16 cellular contexts compared by ENCODE assay signal in the genomic region with DNA sequence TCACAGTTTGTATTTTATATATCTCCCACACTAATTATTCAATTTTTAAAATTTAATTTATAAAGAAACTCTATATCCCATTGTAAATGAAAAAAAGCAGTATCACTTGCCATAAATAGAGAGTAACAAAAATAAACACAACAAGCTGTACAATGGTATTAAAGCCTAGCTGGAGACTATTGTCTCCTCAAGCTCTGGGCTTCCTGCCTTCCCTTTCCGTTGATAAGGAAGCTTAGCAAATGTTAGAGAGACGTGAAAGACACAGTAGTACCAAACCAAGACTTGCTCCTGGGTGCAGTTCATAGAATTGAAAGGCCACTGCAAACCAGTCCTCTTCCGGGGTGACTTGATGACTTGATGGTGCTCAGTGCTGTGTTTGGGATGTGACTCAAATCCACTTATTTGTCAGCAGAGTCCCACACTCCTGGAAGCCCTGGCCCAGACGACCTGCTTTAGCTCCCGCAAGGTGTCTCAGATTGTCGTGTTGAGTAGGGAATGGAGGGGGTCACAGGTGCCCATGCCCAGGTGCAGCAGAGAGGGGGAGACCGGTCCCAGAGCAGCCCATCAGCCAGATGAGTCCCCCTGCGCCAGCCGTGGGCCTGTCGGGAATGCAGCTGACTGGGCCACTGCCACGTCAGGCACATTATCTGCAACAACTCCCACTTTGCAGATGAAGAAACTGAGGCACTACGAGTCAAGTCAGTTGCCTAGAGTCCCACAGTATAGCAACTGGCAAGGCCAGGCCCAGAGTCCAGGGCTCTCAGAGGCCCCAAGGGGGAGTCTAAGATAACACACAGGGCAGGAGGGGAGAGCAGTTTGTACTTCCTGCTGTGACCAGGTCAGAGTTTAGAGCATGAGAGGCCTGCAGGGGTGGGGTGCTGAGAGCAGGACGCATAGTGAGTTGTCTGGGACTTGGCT. TPM values are rescaled to one million over a fixed set of nuclear protein-coding genes. Genes with fewer than 3 reads are reported as not detected.
DNase-seq lines count a peak whose midpoint lies in the region; ATAC-seq, FAIRE-seq and TF ChIP-seq lines count a peak whose summit lies in the region.
"Had no signal": no experiment of that assay in that cellular context is flagged by ENCODE, and none has a peak within 500 bp of the region (broad histone marks: within the 10 kb centered on the region; RNA-seq: fewer than 3 reads in every experiment).

No MANE protein-coding gene starts in this region.

- peak overlapping the region; percentile 31 for H3K4me2 ChIP-seq in HepG2 (ENCODE audit: low read depth, low read length)

- no peak overlapping the region for H2AFZ ChIP-seq in HepG2 (ENCODE audit: low read length)

- TF ChIP-seq POLR2A in HepG2 (IDR thresholded peaks at IDR 0.05; ENCODE audit: insufficient read depth in 1 of 2, low read depth in 2 of 2, low read length in 2 of 2), result no peak

- DNase-seq in activated CD8-positive, alpha-beta memory T cell treated with anti-CD3 and anti-CD28 coated beads, Interleukin-2, amount 50 U/mL, for 48 hours, result peak; percentile 38
- no peak for DNase-seq in activated CD8-positive, alpha-beta memory T cell treated with anti-CD3 and anti-CD28 coated beads for 24 hours
- DNase-seq in HepG2 (ENCODE audit: low spot score), result no peak
- no peak for DNase-seq in substantia nigra (lab: John Stamatoyannopoulos, UW)
- no peak for DNase-seq in T-helper 1 cell
- no peak for DNase-seq in mucosa of descending colon
- no peak for DNase-seq in activated CD8-positive, alpha-beta T cell treated with anti-CD3 and anti-CD28 coated beads for 36 hours
- DNase-seq: central memory CD4-positive, alpha-beta T cell; kidney; NCI-H2107; nephron progenitor cell; SIG-M5; stimulated activated naive B cell treated with anti-CD40 and anti-IgM and Interleukin-4, amounts not matched to agents 10 μg/mL and 1 μg/mL and 100 μg/mL, for 72 hours; uterus had no signal

- ATAC-seq in HepG2 (peak; percentile 37), mucosa of descending colon (no peak)
- no peak for ATAC-seq in activated CD8-positive, alpha-beta T cell treated with anti-CD3 and anti-CD28 coated beads for 36 hours
- ATAC-seq: stimulated activated naive B cell treated with anti-CD40 and anti-IgM and Interleukin-4, amounts not matched to agents 10 μg/mL and 1 μg/mL and 100 μg/mL, for 72 hours had no signal

- no peaks in the 10 kb centered on the region for H4K20me1 ChIP-seq in HepG2 (ENCODE audit: insufficient read depth, low read length)

- CTCF ChIA-PET in HepG2 (lab: Yijun Ruan, JAX; ENCODE audit: low intra/inter-chr PET ratio, low total read pairs), result no interaction called here
- CTCF ChIA-PET in activated CD8-positive, alpha-beta T cell treated with anti-CD3 and anti-CD28 coated beads for 36 hours (lab: Charles Lee), result interaction anchor here (1.0 to 2.1 kb wide), 3 partner anchors 10 to 62 kb away, joined by 3 to 12 read pairs (median 3); no protein-coding TSS in a partner anchor

- 81% methylated on average over 13 of the region's 13 CpGs for WGBS in HepG2 (ENCODE audit: low lambda C conversion rate)

- H3K27me3 ChIP-seq in HepG2 (ENCODE audit: control insufficient read depth in 1 of 2, insufficient read depth in 2 of 2, low read length in 2 of 2), result no peaks in the 10 kb centered on the region
- H3K27me3 ChIP-seq: uterus had no signal

- H3K27me3 Mint-ChIP-seq in activated CD8-positive, alpha-beta T cell treated with anti-CD3 and anti-CD28 coated beads for 36 hours, result no peaks in the 10 kb centered on the region
- H3K27me3 Mint-ChIP-seq: stimulated activated naive B cell treated with anti-CD40 and anti-IgM and Interleukin-4, amounts not matched to agents 10 μg/mL and 1 μg/mL and 100 μg/mL, for 72 hours had no signal

- H3K27ac Mint-ChIP-seq in activated CD8-positive, alpha-beta T cell treated with anti-CD3 and anti-CD28 coated beads for 36 hours, result no peak overlapping the region
- H3K27ac Mint-ChIP-seq: nephron progenitor cell; stimulated activated naive B cell treated with anti-CD40 and anti-IgM and Interleukin-4, amounts not matched to agents 10 μg/mL and 1 μg/mL and 100 μg/mL, for 72 hours had no signal

- H3K79me2 ChIP-seq in HepG2 (ENCODE audit: insufficient read depth, low read length), result no peaks in the 10 kb centered on the region

- peaks cover 5% of the 10 kb centered on the region for H3K36me3 Mint-ChIP-seq in activated CD8-positive, alpha-beta T cell treated with anti-CD3 and anti-CD28 coated beads for 36 hours (ENCODE audit: low read depth)

- H3K9me3 Mint-ChIP-seq in activated CD8-positive, alpha-beta T cell treated with anti-CD3 and anti-CD28 coated beads for 36 hours, result no peaks in the 10 kb centered on the region
- H3K9me3 Mint-ChIP-seq: nephron progenitor cell; stimulated activated naive B cell treated with anti-CD40 and anti-IgM and Interleukin-4, amounts not matched to agents 10 μg/mL and 1 μg/mL and 100 μg/mL, for 72 hours had no signal

- H3K4me3 Mint-ChIP-seq in activated CD8-positive, alpha-beta T cell treated with anti-CD3 and anti-CD28 coated beads for 36 hours, result no peak overlapping the region
- H3K4me3 Mint-ChIP-seq: nephron progenitor cell; stimulated activated naive B cell treated with anti-CD40 and anti-IgM and Interleukin-4, amounts not matched to agents 10 μg/mL and 1 μg/mL and 100 μg/mL, for 72 hours had no signal

- H3K4me3 ChIP-seq in HepG2 (replicated peaks in 1 of 3; ENCODE audit: insufficient read depth in 1 of 3, low read depth in 2 of 3, low read length in 3 of 3) (no peak overlapping the region; a peak in 1 of 6 replicates), mucosa of descending colon (no peak overlapping the region)
- H3K4me3 ChIP-seq: uterus had no signal

- POLR2A ChIA-PET in HepG2 (lab: Yijun Ruan, JAX), result no interaction called here
- POLR2A ChIA-PET in activated CD8-positive, alpha-beta T cell treated with anti-CD3 and anti-CD28 coated beads for 36 hours (lab: Charles Lee), result interaction anchor here (0.9 to 1.2 kb wide), 4 partner anchors 9 to 156 kb away, joined by 3 to 4 read pairs (median 3); partner anchors contain the start of genes CPNE2 and NLRC5

- in situ Hi-C loops in HepG2 (cut with HindIII; ENCODE audit: extremely low pct_ligation_motif_present, low pct_unique_long_range_greater_than_20kb), result no loop called here

- no peak overlapping the region for H3K9ac ChIP-seq in HepG2 (ENCODE audit: insufficient read depth, low read depth, low read length)

- peaks cover 26% of the 10 kb centered on the region for H3K4me1 ChIP-seq in HepG2 (ENCODE audit: insufficient read depth, low read length)
- H3K4me1 ChIP-seq in mucosa of descending colon (ENCODE audit: low read depth), result peaks cover 21% of the 10 kb centered on the region
- H3K4me1 ChIP-seq: uterus had no signal

- TF ChIP-seq CTCF in HepG2 (CRISPR knock-in tag; IDR thresholded peaks at IDR 0.05) (peak; percentile 52), mucosa of descending colon (IDR thresholded peaks at IDR 0.05) (no peak)
- no peak for TF ChIP-seq CTCF in activated CD8-positive, alpha-beta T cell treated with anti-CD3 and anti-CD28 coated beads for 36 hours (IDR thresholded peaks at IDR 0.05)

- H3K9me3 ChIP-seq in HepG2 (ENCODE audit: low read length) (no peaks in the 10 kb centered on the region), mucosa of descending colon (no peaks in the 10 kb centered on the region)
- H3K9me3 ChIP-seq: uterus had no signal

- peaks cover 37% of the 10 kb centered on the region for H3K4me1 Mint-ChIP-seq in activated CD8-positive, alpha-beta T cell treated with anti-CD3 and anti-CD28 coated beads for 36 hours (ENCODE audit: low read depth)

- H3K36me3 ChIP-seq in HepG2 (replicated peaks in 1 of 2; ENCODE audit: control insufficient read depth in 1 of 2, insufficient read depth in 2 of 2, low read length in 2 of 2) (no peaks in the 10 kb centered on the region), mucosa of descending colon (ENCODE audit: low read depth) (no peaks in the 10 kb centered on the region)
- H3K36me3 ChIP-seq: uterus had no signal

- no peak for TF ChIP-seq EP300 in HepG2 (IDR thresholded peaks at IDR 0.05; ENCODE audit: low read depth in 2 of 2, low read length in 2 of 2)
- TF ChIP-seq EP300 in HepG2 (CRISPR knock-in tag; IDR thresholded peaks at IDR 0.05; ENCODE audit: borderline replicate concordance), result no peak

- intact Hi-C loops in HepG2 (cut with micrococcal nuclease; ENCODE audit: unreplicated experiment), result no loop called here
- intact Hi-C loops in mucosa of descending colon (cut with DNase I, micrococcal nuclease), result no loop called here
- intact Hi-C loops in activated CD8-positive, alpha-beta T cell treated with anti-CD3 and anti-CD28 coated beads for 36 hours (cut with micrococcal nuclease), result no loop called here

- no TSS peak for BruUV-seq in HepG2 (replicated peaks; lab: Mats Ljungman, UMichigan)

- no peak for FAIRE-seq in HepG2 (lab: Jason Lieb, UNC)
- FAIRE-seq: kidney, TTC549 had no signal

- no peak for TF ChIP-seq RAD21 in HepG2 (CRISPR knock-in tag; IDR thresholded peaks at IDR 0.05)

- H3K27ac ChIP-seq in angular gyrus (ENCODE audit: low read depth, low read length) (peak overlapping the region; percentile 37), HepG2 (ENCODE audit: extremely low read length, insufficient read depth, low read length) (no peak overlapping the region), substantia nigra (ENCODE audit: low read depth, low read length, poor library complexity, severe bottlenecking) (peak overlapping the region; percentile 99)

RNA-seq across cellular contexts. Expression of gene PSME3IP1, which starts 40.5 kb away (rescaled TPM):
- total RNA-seq in HepG2 (2016; rRNA removed; fragmentation: Illumina TruSeq; extraction: Trizol), result 99.8 and 104 TPM in 2 replicates
- 81.0 and 93.2 TPM in 2 replicates for total RNA-seq in HepG2 (2016; cell fraction: cytosol; rRNA removed; fragmentation: Illumina TruSeq; extraction: Trizol; ENCODE audit: low read depth)
- 98.8 and 104 TPM in 2 replicates for total RNA-seq in HepG2 (2016; cell fraction: insoluble cytoplasmic fraction; rRNA removed; fragmentation: Illumina TruSeq; extraction: Trizol)
- total RNA-seq in HepG2 (2016; cell fraction: membrane; rRNA removed; fragmentation: Illumina TruSeq; extraction: Trizol), result 49.2 and 54.2 TPM in 2 replicates
- total RNA-seq in HepG2 (2016; cell fraction: nucleus; rRNA removed; fragmentation: Illumina TruSeq; extraction: Trizol), result 61.4 and 77.1 TPM in 2 replicates
- polyA plus RNA-seq in HepG2 (2011; rRNA removed), result 90.8 and 99.8 TPM in 2 replicates
- polyA plus RNA-seq in HepG2 (2011; cell fraction: cytosol; rRNA removed), result 45.8 and 51.2 TPM in 2 replicates
- polyA plus RNA-seq in HepG2 (2011; cell fraction: nucleus; rRNA removed), result 207 and 252 TPM in 2 replicates
- polyA plus RNA-seq in HepG2 (2012), result 46.9 and 63.7 TPM in 2 replicates
- 14.9 and 16.8 TPM in 2 replicates for polyA plus RNA-seq in HepG2 (2016; cell fraction: cytosol; fragmentation: Illumina TruSeq; extraction: Trizol; ENCODE audit: low read depth)
- polyA plus RNA-seq in HepG2 (2016; cell fraction: insoluble cytoplasmic fraction; fragmentation: Illumina TruSeq; extraction: Trizol; ENCODE audit: low read depth), result 128 and 134 TPM in 2 replicates
- polyA plus RNA-seq in HepG2 (2016; cell fraction: membrane; fragmentation: Illumina TruSeq; extraction: Trizol; ENCODE audit: low read depth), result 28.8 and 29.0 TPM in 2 replicates
- 203 and 213 TPM in 2 replicates for polyA plus RNA-seq in HepG2 (2016; cell fraction: nucleus; fragmentation: Illumina TruSeq; extraction: Trizol; ENCODE audit: insufficient read depth, low read depth)
- 61.9 and 154 TPM in 2 replicates for polyA minus RNA-seq in HepG2 (2011; rRNA and poly(A)+ RNA removed; ENCODE audit: low replicate concordance)
- polyA minus RNA-seq in HepG2 (2011; cell fraction: cytosol; rRNA and poly(A)+ RNA removed), result 17.3 and 23.9 TPM in 2 replicates
- 71.4 and 71.5 TPM in 2 replicates for polyA minus RNA-seq in HepG2 (2011; cell fraction: nucleus; rRNA and poly(A)+ RNA removed)
- total RNA-seq in mucosa of descending colon, result 100 to 1,000 TPM in 2 of 3 donors, 10 to 100 TPM in 1; 97.9 to 138 (median 114) TPM
- 100 to 1,000 TPM; 101 to 103 TPM for total RNA-seq in activated CD8-positive, alpha-beta T cell treated with anti-CD3 and anti-CD28 coated beads for 36 hours

RNA-seq across cellular contexts. Expression of gene RSPRY1, which starts 40.8 kb away (rescaled TPM):
- 51.7 and 53.4 TPM in 2 replicates for total RNA-seq in HepG2 (2016; rRNA removed; fragmentation: Illumina TruSeq; extraction: Trizol)
- 19.0 and 20.1 TPM in 2 replicates for total RNA-seq in HepG2 (2016; cell fraction: cytosol; rRNA removed; fragmentation: Illumina TruSeq; extraction: Trizol; ENCODE audit: low read depth)
- total RNA-seq in HepG2 (2016; cell fraction: insoluble cytoplasmic fraction; rRNA removed; fragmentation: Illumina TruSeq; extraction: Trizol), result 53.8 and 54.3 TPM in 2 replicates
- total RNA-seq in HepG2 (2016; cell fraction: membrane; rRNA removed; fragmentation: Illumina TruSeq; extraction: Trizol), result 36.2 and 36.7 TPM in 2 replicates
- 57.5 and 60.4 TPM in 2 replicates for total RNA-seq in HepG2 (2016; cell fraction: nucleus; rRNA removed; fragmentation: Illumina TruSeq; extraction: Trizol)
- polyA plus RNA-seq in HepG2 (2011; rRNA removed), result 47.9 and 61.0 TPM in 2 replicates
- polyA plus RNA-seq in HepG2 (2011; cell fraction: cytosol; rRNA removed), result 26.9 and 41.0 TPM in 2 replicates
- 39.4 and 42.0 TPM in 2 replicates for polyA plus RNA-seq in HepG2 (2011; cell fraction: nucleus; rRNA removed)
- polyA plus RNA-seq in HepG2 (2012), result 27.1 and 34.3 TPM in 2 replicates
- polyA plus RNA-seq in HepG2 (2016; cell fraction: cytosol; fragmentation: Illumina TruSeq; extraction: Trizol; ENCODE audit: low read depth), result 3.4 and 3.7 TPM in 2 replicates
- polyA plus RNA-seq in HepG2 (2016; cell fraction: insoluble cytoplasmic fraction; fragmentation: Illumina TruSeq; extraction: Trizol; ENCODE audit: low read depth), result 43.2 and 52.1 TPM in 2 replicates
- 13.3 and 17.1 TPM in 2 replicates for polyA plus RNA-seq in HepG2 (2016; cell fraction: membrane; fragmentation: Illumina TruSeq; extraction: Trizol; ENCODE audit: low read depth)
- 51.5 and 57.9 TPM in 2 replicates for polyA plus RNA-seq in HepG2 (2016; cell fraction: nucleus; fragmentation: Illumina TruSeq; extraction: Trizol; ENCODE audit: insufficient read depth, low read depth)
- 45.2 and 96.4 TPM in 2 replicates for polyA minus RNA-seq in HepG2 (2011; rRNA and poly(A)+ RNA removed; ENCODE audit: low replicate concordance)
- polyA minus RNA-seq in HepG2 (2011; cell fraction: cytosol; rRNA and poly(A)+ RNA removed), result 68.9 and 72.7 TPM in 2 replicates
- 128 and 149 TPM in 2 replicates for polyA minus RNA-seq in HepG2 (2011; cell fraction: nucleus; rRNA and poly(A)+ RNA removed)
- total RNA-seq in mucosa of descending colon, result 10 to 100 TPM; 40.6 to 44.1 (median 42.0) TPM
- total RNA-seq in activated CD8-positive, alpha-beta T cell treated with anti-CD3 and anti-CD28 coated beads for 36 hours, result 10 to 100 TPM; 24.5 to 29.4 TPM

RNA-seq across cellular contexts. Expression of gene CPNE2, which starts 52.9 kb away (rescaled TPM):
- total RNA-seq in HepG2 (2016; rRNA removed; fragmentation: Illumina TruSeq; extraction: Trizol) (8.0 and 10.6 TPM in 2 replicates), mucosa of descending colon (10 to 100 TPM; 48.7 to 77.0 (median 52.5) TPM)
- 10.8 and 13.6 TPM in 2 replicates for total RNA-seq in HepG2 (2016; cell fraction: cytosol; rRNA removed; fragmentation: Illumina TruSeq; extraction: Trizol; ENCODE audit: low read depth)
- total RNA-seq in HepG2 (2016; cell fraction: insoluble cytoplasmic fraction; rRNA removed; fragmentation: Illumina TruSeq; extraction: Trizol), result 8.2 and 9.0 TPM in 2 replicates
- 20.7 and 21.8 TPM in 2 replicates for total RNA-seq in HepG2 (2016; cell fraction: membrane; rRNA removed; fragmentation: Illumina TruSeq; extraction: Trizol)
- 5.8 and 6.8 TPM in 2 replicates for total RNA-seq in HepG2 (2016; cell fraction: nucleus; rRNA removed; fragmentation: Illumina TruSeq; extraction: Trizol)
- 23.3 and 33.2 TPM in 2 replicates for polyA plus RNA-seq in HepG2 (2011; rRNA removed)
- polyA plus RNA-seq in HepG2 (2011; cell fraction: cytosol; rRNA removed), result 24.9 and 25.8 TPM in 2 replicates
- polyA plus RNA-seq in HepG2 (2011; cell fraction: nucleus; rRNA removed), result 13.9 and 16.9 TPM in 2 replicates
- polyA plus RNA-seq in HepG2 (2012), result 6.6 and 13.1 TPM in 2 replicates
- 21.1 and 23.1 TPM in 2 replicates for polyA plus RNA-seq in HepG2 (2016; cell fraction: cytosol; fragmentation: Illumina TruSeq; extraction: Trizol; ENCODE audit: low read depth)
- 12.5 and 15.2 TPM in 2 replicates for polyA plus RNA-seq in HepG2 (2016; cell fraction: insoluble cytoplasmic fraction; fragmentation: Illumina TruSeq; extraction: Trizol; ENCODE audit: low read depth)
- polyA plus RNA-seq in HepG2 (2016; cell fraction: membrane; fragmentation: Illumina TruSeq; extraction: Trizol; ENCODE audit: low read depth), result 35.9 and 37.0 TPM in 2 replicates
- polyA plus RNA-seq in HepG2 (2016; cell fraction: nucleus; fragmentation: Illumina TruSeq; extraction: Trizol; ENCODE audit: insufficient read depth, low read depth), result 13.9 and 15.0 TPM in 2 replicates
- polyA minus RNA-seq in HepG2 (2011; rRNA and poly(A)+ RNA removed; ENCODE audit: low replicate concordance), result 37.9 and 50.4 TPM in 2 replicates
- polyA minus RNA-seq in HepG2 (2011; cell fraction: cytosol; rRNA and poly(A)+ RNA removed), result 6.5 and 10.1 TPM in 2 replicates
- 6.3 and 10.9 TPM in 2 replicates for polyA minus RNA-seq in HepG2 (2011; cell fraction: nucleus; rRNA and poly(A)+ RNA removed)
- total RNA-seq in activated CD8-positive, alpha-beta T cell treated with anti-CD3 and anti-CD28 coated beads for 36 hours, result 10 to 100 TPM; 18.6 to 20.6 TPM
